Comparison of ENCODE assay signal across 17 cellular contexts in the genomic region with DNA sequence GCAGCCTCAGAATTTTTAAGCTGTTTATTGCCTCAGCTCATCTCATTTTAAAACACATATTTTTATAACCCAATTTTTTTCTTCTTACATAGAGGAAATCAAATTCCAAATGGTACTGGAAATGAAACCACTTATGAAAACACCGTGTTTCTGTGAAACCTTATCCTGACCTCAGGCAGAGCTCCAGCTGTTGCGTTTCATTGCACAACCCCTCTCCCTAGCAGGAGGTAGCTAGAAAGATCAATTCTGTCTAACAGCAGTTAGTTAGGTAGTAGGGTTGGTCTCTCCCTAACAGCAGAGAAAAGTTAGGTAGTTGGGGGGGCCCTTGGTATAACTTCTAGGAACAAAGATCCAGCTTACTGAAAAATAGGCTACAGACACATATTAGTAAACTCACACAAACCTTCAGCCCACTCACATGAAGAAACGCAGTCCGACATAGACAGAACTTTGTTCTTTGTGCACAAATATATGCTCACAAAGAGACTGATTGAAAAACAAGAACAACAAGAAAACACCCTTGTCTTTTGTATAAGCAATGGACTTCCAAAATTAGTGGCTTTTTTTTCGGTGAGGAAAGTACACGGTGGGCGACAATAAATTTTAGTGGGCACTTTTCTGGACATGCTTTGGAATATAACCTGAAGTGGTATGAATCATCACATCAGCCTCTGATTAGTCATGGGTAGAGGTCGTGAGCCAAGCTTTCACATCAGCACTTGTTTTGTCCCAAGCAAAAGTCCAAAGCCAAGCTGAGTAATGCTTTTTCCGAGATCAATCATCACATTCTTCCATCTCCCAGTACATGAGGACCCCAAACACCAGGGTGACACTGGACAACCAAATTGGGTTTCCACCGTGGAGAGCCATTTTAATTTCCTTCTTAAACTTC. TPM values are rescaled to one million over a fixed set of nuclear protein-coding genes. Genes with fewer than 3 reads are reported as not detected.
"Had no signal": no experiment of that assay in that cellular context is flagged by ENCODE, and none has a peak within 500 bp of the region (broad histone marks: within the 10 kb centered on the region; RNA-seq: fewer than 3 reads in every experiment).

No MANE protein-coding gene starts in this region.

RNA-seq across cellular contexts. Expression of gene CDY2A, which starts 22.8 kb away (rescaled TPM):
- total RNA-seq: activated B cell treated with CpG ODN at 0.5 μM for 24 hours; activated CD4-positive, alpha-beta memory T cell treated with anti-CD3 and anti-CD28 coated beads for 36 hours; activated CD4-positive, alpha-beta T cell treated with anti-CD3 and anti-CD28 coated beads, Interleukin-2, amount 10 ng/mL, durations not matched to agents 24 days and 14 days; activated CD8-positive, alpha-beta memory T cell treated with anti-CD3 and anti-CD28 coated beads for 36 hours; activated CD8-positive, alpha-beta T cell treated with anti-CD3 and anti-CD28 coated beads for 36 hours; activated naive CD4-positive, alpha-beta T cell treated with anti-CD3 and anti-CD28 coated beads for 36 hours; activated naive CD4-positive, alpha-beta T cell treated with anti-CD3 and anti-CD28 coated beads, Interleukin-2, amount 50 U/mL, for 72 hours; activated naive CD8-positive, alpha-beta T cell treated with anti-CD3 and anti-CD28 coated beads for 36 hours; activated T-cell treated with anti-CD3 and anti-CD28 coated beads, Interleukin-2, amount 50 U/mL, for 4 hours; activated T-cell treated with anti-CD3 and anti-CD28 coated beads, Interleukin-2, amount 50 U/mL, for 72 hours; activated T-helper 1 cell treated with anti-CD3 and anti-CD28 coated beads, Interleukin-12 subunit alpha, Interleukin-12 subunit beta, Interleukin-2, Interleukin-4 antibody, amounts not matched to agents 30 ng/mL and 10 ng/mL and 1 ng/mL, durations not matched to agents 14 hours and 24 hours and 36 hours; activated T-helper 17 cell treated with anti-CD3 and anti-CD28 coated beads, Interleukin-2, amount 50 U/mL, for 72 hours; adrenal gland; aorta; astrocyte; bronchial epithelial cell; cardiac muscle cell had no signal
- polyA plus RNA-seq: adrenal gland, aorta, cardiac muscle cell had no signal
